ENCODE assay signal across 8 cellular contexts in genomic region chr20:44274303-44275017, GRCh38. TPM values are rescaled to one million over a fixed set of nuclear protein-coding genes. Genes with fewer than 3 reads are reported as not detected.
"Had no signal": no experiment of that assay in that cellular context is flagged by ENCODE, and none has a peak within 500 bp of the region (broad histone marks: within the 10 kb centered on the region; RNA-seq: fewer than 3 reads in every experiment).

No MANE protein-coding gene starts in this region.

- H3K4me3 ChIP-seq: GM23338, HAP-1 had no signal

- H3K36me3 ChIP-seq: HAP-1 had no signal

- H3K4me2 ChIP-seq: GM23338 had no signal

- H3K4me1 ChIP-seq: HAP-1 had no signal

- H3K9me3 ChIP-seq: HAP-1 had no signal

- H2AFZ ChIP-seq: GM23338 had no signal

- DNase-seq: H7, HFFc6, KBM-7 had no signal

- ATAC-seq: GM23338, HCT116 had no signal

RNA-seq across cellular contexts. Expression of gene GDAP1L1, which starts 27.4 kb away (rescaled TPM):
- total RNA-seq: HFFc6, HT-29 had no signal
- polyA plus RNA-seq: IgD-negative memory B cell had no signal
